8 cellular contexts compared by ENCODE assay signal in the genomic region with DNA sequence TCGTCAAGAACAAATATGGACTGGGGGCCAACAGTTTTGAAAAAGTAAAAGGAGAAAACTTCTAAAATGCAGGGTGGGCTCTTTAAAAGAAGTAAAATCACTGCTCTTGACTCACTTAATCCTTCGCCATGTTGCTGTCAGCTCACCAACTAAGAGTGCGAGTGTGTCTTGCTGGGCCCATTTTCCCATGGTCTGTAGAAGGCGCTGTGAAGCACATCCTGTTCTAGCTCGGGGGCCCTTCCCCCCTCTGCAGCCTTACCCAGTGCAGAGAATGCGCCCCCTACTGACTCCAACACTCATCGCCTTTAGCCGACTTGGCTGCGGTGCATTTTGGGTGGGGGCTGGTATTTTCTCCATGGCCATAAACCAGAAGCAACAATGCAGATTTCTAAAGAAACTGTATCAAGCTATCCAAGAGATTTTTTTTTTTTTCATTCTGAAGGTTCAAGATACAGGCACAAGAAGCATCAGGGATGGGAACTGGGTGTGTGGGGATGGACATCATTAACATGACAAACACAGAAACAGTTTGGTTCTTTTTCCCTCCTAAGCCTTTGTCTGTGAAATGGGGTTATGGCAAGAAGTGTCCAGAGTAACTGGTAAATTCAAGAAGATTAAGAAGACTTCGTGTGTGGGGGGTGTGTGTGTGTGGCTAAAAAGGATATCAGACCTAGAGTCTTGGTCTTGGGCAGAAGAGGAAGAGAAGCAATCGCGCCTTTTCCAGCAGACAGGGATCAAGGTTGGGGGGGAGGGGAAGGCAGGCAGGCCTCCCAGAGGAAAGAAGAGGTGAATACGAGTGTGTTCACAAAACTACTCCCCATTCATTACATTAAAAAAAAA. TPM values are rescaled to one million over a fixed set of nuclear protein-coding genes. Genes with fewer than 3 reads are reported as not detected.
A peak's percentile ranks its signal among the peaks of the same experiment; 100 is the strongest.
DNase-seq lines count a peak whose midpoint lies in the region; TF ChIP-seq lines count a peak whose summit lies in the region.

No MANE protein-coding gene starts in this region.

- peaks cover 30% of the 10 kb centered on the region for H3K4me1 Mint-ChIP-seq in endothelial cell (ENCODE audit: unreplicated experiment)
- H3K4me1 Mint-ChIP-seq in mesothelial cell of epicardium: peaks cover 56% of the 10 kb centered on the region

- DNase-seq in CMK (ENCODE audit: low read depth) (peak; percentile 95), GM20000 (ENCODE audit: low spot score) (peak; percentile 87), HT1080 (ENCODE audit: low read depth) (peak; percentile 94), endothelial cell (ENCODE audit: low spot score) (peak; percentile 93), mesothelial cell of epicardium (ENCODE audit: low spot score in 2 of 2, unreplicated experiment in 2 of 2) (peak; percentile 83 to 89)
- peak; percentile 86 for DNase-seq in NK-92 treated with Interleukin-12 subunit alpha and Interleukin-12 subunit beta, amount 100 ng/mL, for 24 hours (lab: John Stamatoyannopoulos, UW)
- DNase-seq in activated CD8-positive, alpha-beta memory T cell treated with anti-CD3 and anti-CD28 coated beads for 48 hours (ENCODE audit: low read depth in 2 of 3, low spot score in 2 of 3): peak; percentile 71 to 84 (median 81)
- peak; percentile 64 to 85 for DNase-seq in stimulated activated CD8-positive, alpha-beta memory T cell treated with anti-CD3 and anti-CD28 coated beads, Interleukin-15, amount 100 ng/mL, for 4 hours (ENCODE audit: low read depth in 2 of 2)

- H3K4me3 Mint-ChIP-seq in endothelial cell (ENCODE audit: unreplicated experiment) (peak overlapping the region; percentile 100), mesothelial cell of epicardium (peak overlapping the region; percentile 89)

- peak; percentile 92 for TF ChIP-seq CTCF in GM20000 (IDR thresholded peaks at IDR 0.05; ENCODE audit: extremely low read depth, missing control alignments)
- TF ChIP-seq CTCF in endothelial cell (IDR thresholded peaks at IDR 0.05; ENCODE audit: unreplicated experiment): peak; percentile 84
- peak; percentile 64 for TF ChIP-seq CTCF in mesothelial cell of epicardium (IDR thresholded peaks at IDR 0.05; ENCODE audit: unreplicated experiment)

- H3K36me3 Mint-ChIP-seq in endothelial cell (ENCODE audit: low read depth, unreplicated experiment): peaks cover 18% of the 10 kb centered on the region
- H3K36me3 Mint-ChIP-seq in mesothelial cell of epicardium: no peaks in the 10 kb centered on the region

- H3K27ac Mint-ChIP-seq in endothelial cell (ENCODE audit: unreplicated experiment): peak overlapping the region; percentile 99
- peak overlapping the region; percentile 94 for H3K27ac Mint-ChIP-seq in mesothelial cell of epicardium

- H3K9me3 Mint-ChIP-seq in endothelial cell (ENCODE audit: unreplicated experiment): no peaks in the 10 kb centered on the region
- H3K9me3 Mint-ChIP-seq in mesothelial cell of epicardium: no peaks in the 10 kb centered on the region

- H3K27me3 Mint-ChIP-seq in endothelial cell (ENCODE audit: unreplicated experiment): peaks cover 6% of the 10 kb centered on the region
- H3K27me3 Mint-ChIP-seq in mesothelial cell of epicardium (ENCODE audit: low read depth): no peaks in the 10 kb centered on the region

RNA-seq across cellular contexts. Expression of gene ADNP, which starts 1.7 kb away (rescaled TPM):
- 14.3 and 21.4 TPM in 2 replicates for total RNA-seq in HT1080 (2014; rRNA removed; shearing (Covaris generic))
- 26.5 and 36.3 TPM in 2 replicates for polyA plus RNA-seq in HT1080 (2015; cell fraction: cytosol; rRNA removed)
- polyA plus RNA-seq in HT1080 (2015; cell fraction: nucleus; rRNA removed): 44.4 and 47.6 TPM in 2 replicates
- total RNA-seq in endothelial cell (ENCODE audit: unreplicated experiment) (92.7 TPM), mesothelial cell of epicardium (158 to 165 TPM (median 159 TPM) in 3 replicates)

RNA-seq across cellular contexts. Expression of gene DPM1, which starts 28.8 kb away (rescaled TPM):
- 146 TPM in 2 replicates for total RNA-seq in HT1080 (2014; rRNA removed; shearing (Covaris generic))
- polyA plus RNA-seq in HT1080 (2015; cell fraction: cytosol; rRNA removed): 139 and 159 TPM in 2 replicates
- 117 and 139 TPM in 2 replicates for polyA plus RNA-seq in HT1080 (2015; cell fraction: nucleus; rRNA removed)
- 40.0 TPM for total RNA-seq in endothelial cell (ENCODE audit: unreplicated experiment)
- total RNA-seq in mesothelial cell of epicardium: 34.5 to 36.5 TPM (median 36.0 TPM) in 3 replicates

RNA-seq across cellular contexts. Expression of gene MOCS3, which starts 29.1 kb away (rescaled TPM):
- 12.5 and 15.1 TPM in 2 replicates for total RNA-seq in HT1080 (2014; rRNA removed; shearing (Covaris generic))
- 8.1 and 8.4 TPM in 2 replicates for polyA plus RNA-seq in HT1080 (2015; cell fraction: cytosol; rRNA removed)
- polyA plus RNA-seq in HT1080 (2015; cell fraction: nucleus; rRNA removed): 7.9 and 8.7 TPM in 2 replicates
- 6.3 TPM for total RNA-seq in endothelial cell (ENCODE audit: unreplicated experiment)
- 5.4 to 5.7 TPM (median 5.7 TPM) in 3 replicates for total RNA-seq in mesothelial cell of epicardium

Comparison
In these comparisons a context has a peak if more than half of its experiments do, and no peak if none do; other contexts are left out.
1. Peak in every context shown above with its lines: DNase-seq.